In genomic region chr2:167322795-167323194, GRCh38 we compare ENCODE assay signal across 28 cellular contexts.
"Had no signal": no experiment of that assay in that cellular context is flagged by ENCODE, and none has a peak within 500 bp of the region (broad histone marks: within the 10 kb centered on the region; RNA-seq: fewer than 3 reads in every experiment).

No MANE protein-coding gene starts in this region.

- DNase-seq: stimulated activated CD4-positive, alpha-beta T cell treated with anti-CD3 and anti-CD28 coated beads, Interleukin-2, amount 100 ng/mL, for 48 hours; stimulated activated CD4-positive, alpha-beta T cell treated with anti-CD3 and anti-CD28 coated beads, Interleukin-4, amount 100 ng/mL, for 1 hour; stimulated activated CD4-positive, alpha-beta T cell treated with anti-CD3 and anti-CD28 coated beads, Interleukin-4, amount 100 ng/mL, for 24 hours; stimulated activated CD4-positive, alpha-beta T cell treated with anti-CD3 and anti-CD28 coated beads, Interleukin-4, amount 100 ng/mL, for 4 hours; stimulated activated CD8-positive, alpha-beta memory T cell treated with anti-CD3 and anti-CD28 coated beads, Interleukin-4, amount 100 ng/mL, for 48 hours; stimulated activated naive B cell treated with anti-CD40 and anti-IgM and Interleukin-4, amounts not matched to agents 10 μg/mL and 1 μg/mL and 100 μg/mL, for 72 hours; stimulated activated naive CD4-positive, alpha-beta T cell; stimulated activated naive CD4-positive, alpha-beta T cell treated with Interleukin-2 at 50 U/mL for 16 hours; stimulated activated naive CD8-positive, alpha-beta T cell treated with anti-CD3 and anti-CD28 coated beads, Interleukin-15, amount 100 ng/mL, for 72 hours; stimulated activated naive CD8-positive, alpha-beta T cell treated with anti-CD3 and anti-CD28 coated beads, Interleukin-15, Interleukin-2, amounts not matched to agents 100 U/mL and 50 U/mL, for 24 hours; stomach; substantia nigra; testis; thyroid gland; tibial artery; transverse colon; trophoblast cell; upper lobe of left lung; upper lobe of right lung; uterus had no signal

- H3K27me3 ChIP-seq: stomach, suprapubic skin, testis, thyroid gland, tibial artery, tibial nerve, transverse colon, upper lobe of left lung, upper lobe of right lung, uterus, vagina had no signal

- H3K9me3 ChIP-seq: suprapubic skin, testis, thoracic aorta, thyroid gland, tibial artery, transverse colon, upper lobe of left lung, upper lobe of right lung, uterus, vagina had no signal

- H3K4me3 Mint-ChIP-seq: stimulated activated effector memory CD8-positive, alpha-beta T cell treated with anti-CD3 and anti-CD28 coated beads, Interleukin-12 subunit alpha, Interleukin-12 subunit beta, amount 100 ng/mL, for 72 hours; stimulated activated memory B cell treated with anti-CD40 and anti-IgM and Interleukin-4, amounts not matched to agents 10 μg/mL and 1 μg/mL and 100 μg/mL, for 72 hours; stimulated activated naive B cell treated with anti-CD40 and anti-IgM and Interleukin-4, amounts not matched to agents 10 μg/mL and 1 μg/mL and 100 μg/mL, for 72 hours; stimulated activated naive CD8-positive, alpha-beta T cell treated with anti-CD3 and anti-CD28 coated beads, Interleukin-15, amount 100 ng/mL, for 72 hours; stimulated activated naive CD8-positive, alpha-beta T cell treated with anti-CD3 and anti-CD28 coated beads, Interleukin-15, Interleukin-2, amounts not matched to agents 100 ng/mL and 50 ng/mL, for 24 hours; type B pancreatic cell had no signal

- H3K4me1 ChIP-seq: stomach, suprapubic skin, testis, thyroid gland, tibial artery, tibial nerve, transverse colon, upper lobe of left lung, upper lobe of right lung, uterus, vagina had no signal

- H3K27me3 Mint-ChIP-seq: stimulated activated memory B cell treated with anti-CD40 and anti-IgM and Interleukin-4, amounts not matched to agents 10 μg/mL and 1 μg/mL and 100 μg/mL, for 72 hours; stimulated activated naive B cell treated with anti-CD40 and anti-IgM and Interleukin-4, amounts not matched to agents 10 μg/mL and 1 μg/mL and 100 μg/mL, for 72 hours; stimulated activated naive CD8-positive, alpha-beta T cell treated with anti-CD3 and anti-CD28 coated beads, Interleukin-15, amount 100 ng/mL, for 72 hours; stimulated activated naive CD8-positive, alpha-beta T cell treated with anti-CD3 and anti-CD28 coated beads, Interleukin-15, Interleukin-2, amounts not matched to agents 100 ng/mL and 50 ng/mL, for 24 hours; type B pancreatic cell had no signal

- H3K9me3 Mint-ChIP-seq: stimulated activated memory B cell treated with anti-CD40 and anti-IgM and Interleukin-4, amounts not matched to agents 10 μg/mL and 1 μg/mL and 100 μg/mL, for 72 hours; stimulated activated naive B cell treated with anti-CD40 and anti-IgM and Interleukin-4, amounts not matched to agents 10 μg/mL and 1 μg/mL and 100 μg/mL, for 72 hours; stimulated activated naive CD8-positive, alpha-beta T cell treated with anti-CD3 and anti-CD28 coated beads, Interleukin-15, amount 100 ng/mL, for 72 hours; type B pancreatic cell had no signal

- H3K36me3 ChIP-seq: stomach, suprapubic skin, thoracic aorta, thyroid gland, tibial artery, tibial nerve, transverse colon, upper lobe of left lung, upper lobe of right lung, uterus, vagina had no signal

- H3K4me3 ChIP-seq: stomach, suprapubic skin, testis, thoracic aorta, thyroid gland, tibial artery, tibial nerve, transverse colon, upper lobe of left lung, upper lobe of right lung, uterus, vagina had no signal

- H3K36me3 Mint-ChIP-seq: stimulated activated effector memory CD8-positive, alpha-beta T cell treated with anti-CD3 and anti-CD28 coated beads, Interleukin-12 subunit alpha, Interleukin-12 subunit beta, amount 100 ng/mL, for 72 hours; stimulated activated memory B cell treated with anti-CD40 and anti-IgM and Interleukin-4, amounts not matched to agents 10 μg/mL and 1 μg/mL and 100 μg/mL, for 72 hours; stimulated activated naive B cell treated with anti-CD40 and anti-IgM and Interleukin-4, amounts not matched to agents 10 μg/mL and 1 μg/mL and 100 μg/mL, for 72 hours; type B pancreatic cell had no signal

- H3K27ac ChIP-seq: stomach, suprapubic skin, testis, thoracic aorta, thyroid gland, tibial artery, tibial nerve, transverse colon, upper lobe of left lung, upper lobe of right lung, uterus, vagina had no signal

- ATAC-seq: stimulated activated effector memory CD8-positive, alpha-beta T cell treated with anti-CD3 and anti-CD28 coated beads, Interleukin-12 subunit alpha, Interleukin-12 subunit beta, amount 100 ng/mL, for 72 hours; stimulated activated memory B cell treated with anti-CD40 and anti-IgM and Interleukin-4, amounts not matched to agents 10 μg/mL and 1 μg/mL and 100 μg/mL, for 72 hours; stimulated activated naive B cell treated with anti-CD40 and anti-IgM and Interleukin-4, amounts not matched to agents 10 μg/mL and 1 μg/mL and 100 μg/mL, for 72 hours; stimulated activated naive CD8-positive, alpha-beta T cell treated with anti-CD3 and anti-CD28 coated beads, Interleukin-15, amount 100 ng/mL, for 72 hours; stimulated activated naive CD8-positive, alpha-beta T cell treated with anti-CD3 and anti-CD28 coated beads, Interleukin-15, Interleukin-2, amounts not matched to agents 100 U/mL and 50 U/mL, for 24 hours; upper lobe of right lung had no signal

- H3K27ac Mint-ChIP-seq: stimulated activated effector memory CD8-positive, alpha-beta T cell treated with anti-CD3 and anti-CD28 coated beads, Interleukin-12 subunit alpha, Interleukin-12 subunit beta, amount 100 ng/mL, for 72 hours; stimulated activated memory B cell treated with anti-CD40 and anti-IgM and Interleukin-4, amounts not matched to agents 10 μg/mL and 1 μg/mL and 100 μg/mL, for 72 hours; stimulated activated naive B cell treated with anti-CD40 and anti-IgM and Interleukin-4, amounts not matched to agents 10 μg/mL and 1 μg/mL and 100 μg/mL, for 72 hours; stimulated activated naive CD8-positive, alpha-beta T cell treated with anti-CD3 and anti-CD28 coated beads, Interleukin-15, amount 100 ng/mL, for 72 hours; stimulated activated naive CD8-positive, alpha-beta T cell treated with anti-CD3 and anti-CD28 coated beads, Interleukin-15, Interleukin-2, amounts not matched to agents 100 ng/mL and 50 ng/mL, for 24 hours; type B pancreatic cell had no signal

- H3K4me1 Mint-ChIP-seq: stimulated activated effector memory CD8-positive, alpha-beta T cell treated with anti-CD3 and anti-CD28 coated beads, Interleukin-12 subunit alpha, Interleukin-12 subunit beta, amount 100 ng/mL, for 72 hours; stimulated activated memory B cell treated with anti-CD40 and anti-IgM and Interleukin-4, amounts not matched to agents 10 μg/mL and 1 μg/mL and 100 μg/mL, for 72 hours; stimulated activated naive B cell treated with anti-CD40 and anti-IgM and Interleukin-4, amounts not matched to agents 10 μg/mL and 1 μg/mL and 100 μg/mL, for 72 hours; stimulated activated naive CD8-positive, alpha-beta T cell treated with anti-CD3 and anti-CD28 coated beads, Interleukin-15, amount 100 ng/mL, for 72 hours had no signal
